Comparison of ENCODE assay signal across 7 cellular contexts in the genomic region with DNA sequence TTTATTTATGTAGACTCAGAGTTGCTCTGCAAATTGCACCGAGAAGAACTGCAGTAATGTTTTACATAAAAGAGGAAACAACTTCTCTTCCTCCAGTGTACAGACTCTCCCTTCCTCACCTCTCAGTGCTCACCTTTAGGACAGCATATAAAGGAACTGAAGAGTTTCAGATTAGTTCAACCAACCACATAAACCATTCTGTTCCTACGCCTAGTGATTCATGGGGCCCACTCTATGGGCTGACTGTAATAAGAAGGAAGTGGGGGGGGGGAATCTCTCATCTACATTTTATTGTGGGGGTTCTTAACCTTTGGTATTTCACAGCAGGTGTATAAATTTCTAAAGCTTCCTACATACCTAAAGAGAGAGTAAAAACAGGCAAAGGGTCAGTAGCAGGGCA. TPM values are rescaled to one million over a fixed set of nuclear protein-coding genes. Genes with fewer than 3 reads are reported as not detected.
DNase-seq lines count a peak whose midpoint lies in the region; ATAC-seq and TF ChIP-seq lines count a peak whose summit lies in the region.

No MANE protein-coding gene starts in this region.

- peak; percentile 58 for ATAC-seq in GM18873 (IDR thresholded peaks at IDR 0.05; ENCODE audit: low FRiP score, unreplicated experiment)
- ATAC-seq in HG02763 (IDR thresholded peaks at IDR 0.05; ENCODE audit: unreplicated experiment), result peak; percentile 82
- ATAC-seq in effector memory CD8-positive, alpha-beta T cell (replicated peaks), result no peak

- DNase-seq in OCI-M1 (lab: John Stamatoyannopoulos, UW) (peak; percentile 26), nephron progenitor cell (no peak), glutamatergic neuron (no peak), NCI-H1930 (lab: John Stamatoyannopoulos, UW) (no peak)
- DNase-seq in effector memory CD8-positive, alpha-beta T cell, result no peak

- no peak for TF ChIP-seq CTCF in nephron progenitor cell (IDR thresholded peaks at IDR 0.05)
- TF ChIP-seq CTCF in glutamatergic neuron (IDR thresholded peaks at IDR 0.05; ENCODE audit: partially characterized antibody, unreplicated experiment), result no peak

- H3K4me1 Mint-ChIP-seq in nephron progenitor cell (no peaks in the 10 kb centered on the region), glutamatergic neuron (ENCODE audit: low read depth, unreplicated experiment) (peaks cover 2% of the 10 kb centered on the region)
- no peaks in the 10 kb centered on the region for H3K4me1 Mint-ChIP-seq in effector memory CD8-positive, alpha-beta T cell (ENCODE audit: low read depth in 2 of 2)

- H3K9me3 Mint-ChIP-seq in nephron progenitor cell (peaks cover 10% of the 10 kb centered on the region), glutamatergic neuron (ENCODE audit: unreplicated experiment) (peaks cover 4% of the 10 kb centered on the region)
- H3K9me3 Mint-ChIP-seq in effector memory CD8-positive, alpha-beta T cell, result no peaks in the 10 kb centered on the region

- H3K27ac Mint-ChIP-seq in nephron progenitor cell, result peak overlapping the region; percentile 22
- H3K27ac Mint-ChIP-seq in glutamatergic neuron (ENCODE audit: unreplicated experiment), result no peak overlapping the region
- H3K27ac Mint-ChIP-seq in effector memory CD8-positive, alpha-beta T cell, result peak overlapping the region in 1 of 2 donors; percentile 3

- H3K36me3 Mint-ChIP-seq in nephron progenitor cell (ENCODE audit: low read depth), result peaks cover 71% of the 10 kb centered on the region
- peaks cover 25% of the 10 kb centered on the region for H3K36me3 Mint-ChIP-seq in glutamatergic neuron (ENCODE audit: unreplicated experiment)
- H3K36me3 Mint-ChIP-seq in effector memory CD8-positive, alpha-beta T cell (ENCODE audit: insufficient read depth), result peaks cover 24% of the 10 kb centered on the region

- H3K4me3 Mint-ChIP-seq in nephron progenitor cell, result no peak overlapping the region
- H3K4me3 Mint-ChIP-seq in glutamatergic neuron (ENCODE audit: unreplicated experiment), result no peak overlapping the region
- no peak overlapping the region for H3K4me3 Mint-ChIP-seq in effector memory CD8-positive, alpha-beta T cell

- H3K27me3 Mint-ChIP-seq in nephron progenitor cell (ENCODE audit: low read depth, poor library complexity) (no peaks in the 10 kb centered on the region), glutamatergic neuron (ENCODE audit: unreplicated experiment) (no peaks in the 10 kb centered on the region)
- no peaks in the 10 kb centered on the region for H3K27me3 Mint-ChIP-seq in effector memory CD8-positive, alpha-beta T cell

RNA-seq across cellular contexts. Expression of gene ZSWIM7, which starts 18.3 kb away (rescaled TPM):
- total RNA-seq in glutamatergic neuron (ENCODE audit: unreplicated experiment), result 29.0 TPM

RNA-seq across cellular contexts. Expression of gene TTC19, which starts 18.4 kb away (rescaled TPM):
- 35.9 TPM for total RNA-seq in glutamatergic neuron (ENCODE audit: unreplicated experiment)

RNA-seq across cellular contexts. Expression of gene ADORA2B, which starts 36.3 kb away (rescaled TPM):
- 0.32 TPM for total RNA-seq in glutamatergic neuron (ENCODE audit: unreplicated experiment)
